ENCODE assay signal across 2 cellular contexts in genomic region chr16:75072239-75072947, GRCh38.
TF ChIP-seq lines count a peak whose summit lies in the region.

No MANE protein-coding gene starts in this region.

TF ChIP-seq in WTC11, 78 proteins besides CTCF, POLR2A, EP300 and RAD21 (continued from another document):
- no peak for TF ChIP-seq E2F5 (CRISPR knock-in tag; IDR thresholded peaks at IDR 0.05)
TF ChIP-seq in WTC11: peak in this region for 1.

TF ChIP-seq in liver, 16 proteins besides CTCF, POLR2A, EP300 and RAD21 (continued from another document):
- TF ChIP-seq ZBTB33 (IDR thresholded peaks at IDR 0.05) (no peak), JUND (IDR thresholded peaks at IDR 0.05) (no peak), MAX (IDR thresholded peaks at IDR 0.05) (no peak), YY1 (IDR thresholded peaks at IDR 0.05) (no peak), EGR1 (IDR thresholded peaks at IDR 0.05; ENCODE audit: low read depth in 2 of 2) (no peak), SP1 (IDR thresholded peaks at IDR 0.05) (peak; percentile 18), GABPA (IDR thresholded peaks at IDR 0.05 in 1 of 2, conservative IDR thresholded peaks at IDR 0.05 in 1 of 2) (no peak), ATF3 (IDR thresholded peaks at IDR 0.05) (no peak), HNF4A (conservative IDR thresholded peaks at IDR 0.05) (peak; percentile 75 to 84), REST (IDR thresholded peaks at IDR 0.05) (no peak)
TF ChIP-seq in liver: peak in this region for 3.
